In the genomic region with DNA sequence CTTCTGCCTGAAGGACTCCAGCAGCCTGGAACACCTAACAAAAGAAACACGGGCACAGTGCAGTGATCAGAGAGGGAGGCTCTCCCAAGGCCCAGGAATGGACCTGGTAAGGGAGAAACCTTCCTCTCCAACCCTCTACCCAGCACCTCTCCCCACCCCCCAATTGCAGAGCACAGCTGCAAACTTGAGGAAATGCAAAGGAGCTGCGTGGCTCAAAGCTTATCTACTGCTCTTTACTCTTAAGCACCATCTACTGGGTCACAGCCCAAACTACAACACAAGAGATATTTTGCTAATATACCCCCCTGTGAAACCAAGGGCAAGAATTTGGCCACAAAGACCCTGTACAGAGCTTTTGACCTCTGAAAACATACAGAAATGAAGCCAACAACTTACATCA, we compare ENCODE assay signal across 10 cellular contexts.
DNase-seq lines count a peak whose midpoint lies in the region; ATAC-seq and TF ChIP-seq lines count a peak whose summit lies in the region.
"Had no signal": no experiment of that assay in that cellular context is flagged by ENCODE, and none has a peak within 500 bp of the region (broad histone marks: within the 10 kb centered on the region; RNA-seq: fewer than 3 reads in every experiment).

No MANE protein-coding gene starts in this region.

- H3K27me3 ChIP-seq in GM06990 (replicated peaks; ENCODE audit: control insufficient read depth, insufficient read depth, low read length): no peaks in the 10 kb centered on the region
- no peaks in the 10 kb centered on the region for H3K27me3 ChIP-seq in esophagus muscularis mucosa

- H3K9me3 ChIP-seq in esophagus muscularis mucosa: peaks cover 0 to 1% (median 0%) of the 10 kb centered on the region in 4 donors

- no peak for TF ChIP-seq POLR2A in esophagus muscularis mucosa (IDR thresholded peaks at IDR 0.05; ENCODE audit: low read depth)

- peak; percentile 40 for TF ChIP-seq CTCF in GM06990 (IDR thresholded peaks at IDR 0.05; ENCODE audit: insufficient read depth, low read length, poor library complexity, severe bottlenecking)
- peak; percentile 70 for TF ChIP-seq CTCF in LNCaP clone FGC (IDR thresholded peaks at IDR 0.05; ENCODE audit: control insufficient read depth, extremely low read depth, insufficient read depth)
- TF ChIP-seq CTCF in esophagus muscularis mucosa (IDR thresholded peaks at IDR 0.05): peak; percentile 22 to 48 (median 32)

- WGBS in esophagus muscularis mucosa: 59% methylated on average over 2 of the region's 2 CpGs

- TF ChIP-seq EP300 in esophagus muscularis mucosa (IDR thresholded peaks at IDR 0.05): no peak

- H3K4me1 ChIP-seq in esophagus muscularis mucosa: peaks cover 0 to 6% (median 0%) of the 10 kb centered on the region in 4 donors

- DNase-seq in GM06990 (ENCODE audit: extremely low read depth, insufficient read length) (no peak), LNCaP clone FGC (ENCODE audit: low read depth) (peak; percentile 17), esophagus muscularis mucosa (ENCODE audit: extremely low spot score) (no peak), NCI-H1694 treated with DMSO at 0.1 percent for 48 hours (lab: John Stamatoyannopoulos, UW) (no peak), putamen (ENCODE audit: low spot score) (no peak), activated gamma-delta T cell treated with Interleukin-2 at 50 U/mL for 16 hours (no peak)
- DNase-seq: SW 1271 had no signal

- ATAC-seq in GM21526 (IDR thresholded peaks at IDR 0.05; ENCODE audit: low FRiP score, unreplicated experiment): peak; percentile 77
- ATAC-seq in HG02763 (IDR thresholded peaks at IDR 0.05; ENCODE audit: unreplicated experiment): no peak
- ATAC-seq: esophagus mucosa had no signal

- H3K4me3 ChIP-seq in GM06990 (replicated peaks; ENCODE audit: low read depth, low read length) (no peak overlapping the region), LNCaP clone FGC (ENCODE audit: low read depth, low read length) (no peak overlapping the region), esophagus muscularis mucosa (no peak overlapping the region)

- intact Hi-C loops in esophagus muscularis mucosa (cut with DNase I): loop anchor here (5.0 kb wide), 1 partner anchor 276 kb away; no protein-coding TSS in a partner anchor

- H3K27ac ChIP-seq in esophagus muscularis mucosa (replicated peaks in 1 of 4): no peak overlapping the region

- no peaks in the 10 kb centered on the region for H3K36me3 ChIP-seq in GM06990 (ENCODE audit: control insufficient read depth, insufficient read depth, low read length)
- no peaks in the 10 kb centered on the region for H3K36me3 ChIP-seq in esophagus muscularis mucosa
